In the genomic region with DNA sequence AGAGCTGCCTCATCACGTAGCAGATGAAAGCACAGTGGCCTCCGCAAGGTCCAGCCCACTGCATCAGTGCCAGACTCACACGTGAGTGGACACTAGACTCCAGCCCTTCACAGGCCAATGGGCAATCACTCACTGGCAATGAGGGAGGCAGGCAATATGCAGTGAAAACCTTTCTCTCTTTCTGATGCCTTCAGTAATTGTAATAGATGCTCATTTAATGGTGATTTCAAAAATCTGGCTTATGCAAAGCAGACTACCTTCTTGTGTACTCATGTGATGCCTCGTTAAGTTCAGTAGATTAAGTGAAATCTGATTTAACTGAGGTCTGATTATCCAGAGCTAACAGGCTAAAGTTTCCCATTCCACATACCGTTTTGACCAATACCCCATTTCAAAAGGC, we compare ENCODE assay signal across 21 cellular contexts.
DNase-seq lines count a peak whose midpoint lies in the region; ATAC-seq, FAIRE-seq and TF ChIP-seq lines count a peak whose summit lies in the region.
"Had no signal": no experiment of that assay in that cellular context is flagged by ENCODE, and none has a peak within 500 bp of the region (broad histone marks: within the 10 kb centered on the region; RNA-seq: fewer than 3 reads in every experiment).

No MANE protein-coding gene starts in this region.

- H4K91ac ChIP-seq in trophoblast cell (ENCODE audit: low read depth, low read length): peak overlapping the region; percentile 56

- H3K9me2 ChIP-seq in GM23338 (ENCODE audit: insufficient read depth): peaks cover 7% of the 10 kb centered on the region; the same call in 1 of the 2 replicates

- H3K36me3 Mint-ChIP-seq in GM23338 (ENCODE audit: low read depth) (no peaks in the 10 kb centered on the region), astrocyte (ENCODE audit: low read depth, unreplicated experiment) (no peaks in the 10 kb centered on the region), mesothelial cell of epicardium (no peaks in the 10 kb centered on the region)
- H3K36me3 Mint-ChIP-seq: CD4-positive, CD25-positive, alpha-beta regulatory T cell; CD8-positive, alpha-beta memory T cell had no signal

- ATAC-seq in GM23338: no peak
- no peak for ATAC-seq in lower lobe of right lung
- ATAC-seq: GM12878, HCT116 had no signal

- no peak overlapping the region for H3K27ac Mint-ChIP-seq in GM23338
- peak overlapping the region; percentile 23 for H3K27ac Mint-ChIP-seq in astrocyte (ENCODE audit: unreplicated experiment)
- H3K27ac Mint-ChIP-seq in mesothelial cell of epicardium: peak overlapping the region; percentile 97

- H3F3A ChIP-seq in GM23338 (replicated peaks; ENCODE audit: low read depth): no peaks in the 10 kb centered on the region

- H3K27me3 ChIP-seq in GM23338 (ENCODE audit: insufficient read depth) (no peaks in the 10 kb centered on the region), astrocyte (ENCODE audit: insufficient read depth, low read length) (no peaks in the 10 kb centered on the region), trophoblast cell (ENCODE audit: insufficient read depth, low read length) (no peaks in the 10 kb centered on the region), lower lobe of right lung (ENCODE audit: low read depth) (no peaks in the 10 kb centered on the region)
- H3K27me3 ChIP-seq: BE2C had no signal

- no peak overlapping the region for H3K23ac ChIP-seq in trophoblast cell (ENCODE audit: low read length)

- H3K4me3 Mint-ChIP-seq in GM23338 (no peak overlapping the region), astrocyte (ENCODE audit: unreplicated experiment) (no peak overlapping the region), mesothelial cell of epicardium (no peak overlapping the region)
- H3K4me3 Mint-ChIP-seq: CD4-positive, CD25-positive, alpha-beta regulatory T cell; CD8-positive, alpha-beta memory T cell had no signal

- H3K79me2 ChIP-seq in GM23338 (replicated peaks; ENCODE audit: insufficient read depth) (no peaks in the 10 kb centered on the region), astrocyte (ENCODE audit: insufficient read depth, low read length) (no peaks in the 10 kb centered on the region), trophoblast cell (ENCODE audit: control insufficient read depth, insufficient read depth, low read length, poor library complexity) (no peaks in the 10 kb centered on the region)

- H3K4me1 Mint-ChIP-seq in GM23338 (peaks cover 24% of the 10 kb centered on the region), astrocyte (ENCODE audit: low read depth, unreplicated experiment) (peaks cover 42% of the 10 kb centered on the region), mesothelial cell of epicardium (peaks cover 52% of the 10 kb centered on the region)
- H3K4me1 Mint-ChIP-seq: CD4-positive, CD25-positive, alpha-beta regulatory T cell; CD8-positive, alpha-beta memory T cell had no signal

- H2BK12ac ChIP-seq in trophoblast cell (ENCODE audit: low read length): peak overlapping the region; percentile 39

- peak; percentile 43 for FAIRE-seq in astrocyte (lab: Jason Lieb, UNC)
- FAIRE-seq: GM12878 had no signal

- H3K14ac ChIP-seq in trophoblast cell (ENCODE audit: low read length): no peak overlapping the region

- H3K4me3 ChIP-seq in GM23338 (no peak overlapping the region), astrocyte (ENCODE audit: insufficient read depth, low read depth, low read length) (no peak overlapping the region), trophoblast cell (ENCODE audit: low read depth, low read length) (no peak overlapping the region), lower lobe of right lung (no peak overlapping the region)
- H3K4me3 ChIP-seq: GM12878, GM23248 had no signal

- no peak overlapping the region for H3K27ac ChIP-seq in GM23338 (ENCODE audit: low read depth)
- no peak overlapping the region for H3K27ac ChIP-seq in astrocyte (ENCODE audit: low read depth, low read length)
- H3K27ac ChIP-seq in trophoblast cell (ENCODE audit: low read depth, low read length): no peak overlapping the region
- no peak overlapping the region for H3K27ac ChIP-seq in lower lobe of right lung

- H3K36me3 ChIP-seq in GM23338 (ENCODE audit: insufficient read depth) (no peaks in the 10 kb centered on the region), astrocyte (ENCODE audit: insufficient read depth, low read length) (no peaks in the 10 kb centered on the region), trophoblast cell (ENCODE audit: control insufficient read depth in 1 of 2, insufficient read depth in 2 of 2, low read length in 2 of 2) (no peaks in the 10 kb centered on the region), lower lobe of right lung (no peaks in the 10 kb centered on the region)
- H3K36me3 ChIP-seq: BE2C had no signal

- H4K20me1 ChIP-seq in GM23338 (replicated peaks; ENCODE audit: insufficient read depth): no peaks in the 10 kb centered on the region
- H4K20me1 ChIP-seq in astrocyte (ENCODE audit: insufficient read depth, low read length): no peaks in the 10 kb centered on the region

- H3K4me2 ChIP-seq in GM23338 (no peak overlapping the region), astrocyte (ENCODE audit: low read length) (no peak overlapping the region), trophoblast cell (ENCODE audit: low read length) (no peak overlapping the region)

- H2BK120ac ChIP-seq in trophoblast cell (ENCODE audit: insufficient read depth, low read length, poor library complexity): no peak overlapping the region

- no peak overlapping the region for H3K9ac ChIP-seq in astrocyte (ENCODE audit: low read length)
- H3K9ac ChIP-seq in trophoblast cell (ENCODE audit: low read length): no peak overlapping the region
- H3K9ac ChIP-seq: GM23248 had no signal

- H3K4ac ChIP-seq in trophoblast cell (ENCODE audit: low read depth, low read length): no peak overlapping the region

- peaks cover 8% of the 10 kb centered on the region for H3K79me1 ChIP-seq in trophoblast cell (ENCODE audit: low read length)

- no peak overlapping the region for H2BK5ac ChIP-seq in trophoblast cell (ENCODE audit: low read depth, low read length, poor library complexity)

- H2AFZ ChIP-seq in GM23338 (0 out of 2 replicates have a peak overlapping the region, but pooled peaks have one; percentile 5), astrocyte (ENCODE audit: low read depth, low read length) (no peak overlapping the region), trophoblast cell (ENCODE audit: insufficient read depth, low read length, poor library complexity) (no peak overlapping the region)
- H2AFZ ChIP-seq: GM23248 had no signal

- DNase-seq in GM23338 (ENCODE audit: low spot score) (no peak), astrocyte (ENCODE audit: low read depth) (no peak), mesothelial cell of epicardium (ENCODE audit: low spot score in 2 of 2, unreplicated experiment in 2 of 2) (no peak), trophoblast cell (no peak), NCI-H748 (lab: John Stamatoyannopoulos, UW; ENCODE audit: unreplicated experiment) (no peak), NCI-H1092 treated with DMSO at 0.1 percent for 48 hours (lab: John Stamatoyannopoulos, UW) (no peak), lower lobe of right lung (no peak)
- DNase-seq: ACHN; BE2C; C1 segment of cervical spinal cord; CD4-positive, CD25-positive, alpha-beta regulatory T cell; CD8-positive, alpha-beta memory T cell; COR-L47; DMS 273 treated with DMSO at 0.1 percent for 48 hours; DMS53; DND-41; EL; GM23248; H7 had no signal

- TF ChIP-seq CTCF in GM23338 (conservative IDR thresholded peaks at IDR 0.05; ENCODE audit: low read depth in 2 of 2) (no peak), astrocyte (IDR thresholded peaks at IDR 0.05; ENCODE audit: insufficient read depth, low read depth, low read length) (no peak), mesothelial cell of epicardium (IDR thresholded peaks at IDR 0.05; ENCODE audit: unreplicated experiment) (no peak), lower lobe of right lung (IDR thresholded peaks at IDR 0.05) (no peak)

- no peak overlapping the region for H4K8ac ChIP-seq in trophoblast cell (ENCODE audit: low read depth, low read length)

- H3K9me3 ChIP-seq in astrocyte (ENCODE audit: insufficient read depth, low read depth, low read length) (no peaks in the 10 kb centered on the region), trophoblast cell (ENCODE audit: insufficient read depth, low read depth, low read length) (no peaks in the 10 kb centered on the region), lower lobe of right lung (no peaks in the 10 kb centered on the region)
- H3K9me3 ChIP-seq: BE2C had no signal

- no peaks in the 10 kb centered on the region for H3K9me3 Mint-ChIP-seq in GM23338
- peaks cover 3% of the 10 kb centered on the region for H3K9me3 Mint-ChIP-seq in astrocyte (ENCODE audit: unreplicated experiment)
- H3K9me3 Mint-ChIP-seq in mesothelial cell of epicardium: no peaks in the 10 kb centered on the region

- H3K27me3 Mint-ChIP-seq in GM23338 (ENCODE audit: insufficient read depth, low read depth, poor library complexity) (peaks cover 4% of the 10 kb centered on the region), astrocyte (ENCODE audit: low read depth, unreplicated experiment) (no peaks in the 10 kb centered on the region), mesothelial cell of epicardium (ENCODE audit: low read depth) (peaks cover 23% of the 10 kb centered on the region)
- H3K27me3 Mint-ChIP-seq: CD4-positive, CD25-positive, alpha-beta regulatory T cell had no signal

- intact Hi-C loops in lower lobe of right lung (cut with DNase I): no loop called here

- H2AK5ac ChIP-seq in trophoblast cell (ENCODE audit: low read length): no peak overlapping the region

- no peak overlapping the region for H4K12ac ChIP-seq in trophoblast cell (ENCODE audit: low read depth, low read length)

- H3K18ac ChIP-seq in trophoblast cell (ENCODE audit: low read length): no peak overlapping the region

- H3K4me1 ChIP-seq in GM23338 (ENCODE audit: insufficient read depth) (peaks cover 17% of the 10 kb centered on the region), astrocyte (ENCODE audit: insufficient read depth, low read length) (peaks cover 44% of the 10 kb centered on the region), trophoblast cell (ENCODE audit: control insufficient read depth in 1 of 2, insufficient read depth in 2 of 2, low read length in 2 of 2) (peaks cover 4 to 18% of the 10 kb centered on the region in 2 experiments), lower lobe of right lung (peaks cover 6% of the 10 kb centered on the region)
- H3K4me1 ChIP-seq: BE2C had no signal

- no CpG with 5 or more reads among the region's 5 CpGs for WGBS in trophoblast cell (ENCODE audit: extremely low coverage, insufficient coverage, insufficient read length)

TF ChIP-seq in GM23338, 12 proteins besides CTCF, POLR2A, EP300 and RAD21:
- TF ChIP-seq ZNF331 (CRISPR knock-in tag; IDR thresholded peaks at IDR 0.05; ENCODE audit: low read depth): no peak
TF ChIP-seq in GM23338: peak in this region for 0.
